ENCODE assay signal across 10 cellular contexts in the genomic region with DNA sequence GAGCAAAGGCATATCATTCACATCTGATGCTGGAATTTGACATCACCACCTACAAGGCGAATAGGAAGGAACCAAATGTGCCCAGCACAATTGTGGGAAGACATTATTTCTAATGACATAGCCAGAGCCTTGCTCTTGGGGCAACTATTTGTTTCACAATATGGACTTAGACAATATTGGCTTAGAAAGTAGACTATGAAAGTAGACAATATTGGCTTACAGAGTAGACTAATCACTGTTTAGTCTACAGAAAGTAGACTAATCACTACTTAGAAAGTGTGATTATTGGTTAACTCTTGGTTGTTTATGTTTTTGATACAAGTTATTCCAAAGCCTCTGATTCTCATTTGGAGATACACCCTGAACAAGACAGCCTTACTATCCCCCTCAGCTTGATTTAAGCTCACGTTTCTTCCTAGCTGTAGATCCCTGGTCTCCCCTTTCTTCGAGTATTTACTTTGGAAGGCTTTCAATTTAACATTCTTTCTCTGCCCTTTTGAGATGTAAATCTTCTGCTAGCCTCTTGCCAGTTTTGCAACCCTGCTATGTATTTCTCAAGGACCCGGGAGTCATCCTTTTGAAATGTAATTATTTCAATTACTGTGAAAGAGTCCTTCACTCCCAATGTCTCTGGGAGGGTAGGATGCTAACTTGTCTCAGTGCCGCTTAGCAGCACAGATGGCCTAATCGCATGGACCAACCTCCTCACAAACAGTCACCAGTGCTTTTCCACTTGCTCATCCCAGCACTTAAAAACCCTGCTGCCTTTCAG.
A peak's percentile ranks its signal among the peaks of the same experiment; 100 is the strongest.
DNase-seq lines count a peak whose midpoint lies in the region; ATAC-seq and TF ChIP-seq lines count a peak whose summit lies in the region.
"Had no signal": no experiment of that assay in that cellular context is flagged by ENCODE, and none has a peak within 500 bp of the region (broad histone marks: within the 10 kb centered on the region; RNA-seq: fewer than 3 reads in every experiment).

No MANE protein-coding gene starts in this region.

- H2AFZ ChIP-seq in fibroblast of lung (ENCODE audit: low read length) = no peak overlapping the region

- no peak for TF ChIP-seq CTCF in fibroblast of lung (conservative IDR thresholded peaks at IDR 0.05 in 1 of 2, IDR thresholded peaks at IDR 0.05 in 1 of 2; ENCODE audit: low read depth in 1 of 2, low read length in 2 of 2)
- no peak for TF ChIP-seq CTCF in omental fat pad (IDR thresholded peaks at IDR 0.05)

- ATAC-seq in omental fat pad (ENCODE audit: low FRiP score) = peak; percentile 83
- ATAC-seq in GM21717 (IDR thresholded peaks at IDR 0.05; ENCODE audit: unreplicated experiment) = no peak
- ATAC-seq: naive thymus-derived CD4-positive, alpha-beta T cell; sciatic nerve had no signal

- H3K79me2 ChIP-seq in fibroblast of lung (ENCODE audit: control insufficient read depth, insufficient read depth, low read length) = no peaks in the 10 kb centered on the region

- no peak overlapping the region for H3K27ac ChIP-seq in fibroblast of lung (ENCODE audit: insufficient read depth, low read length)

- peak; percentile 70 for DNase-seq in GM04503 (ENCODE audit: low read depth)
- peak; percentile 33 to 76 for DNase-seq in NCI-H524 (lab: John Stamatoyannopoulos, UW)
- DNase-seq in fibroblast of lung (ENCODE audit: low read depth in 2 of 2) = peak; percentile 80
- no peak for DNase-seq in omental fat pad (ENCODE audit: low spot score)
- no peak for DNase-seq in dedifferentiated amniotic fluid mesenchymal stem cell (ENCODE audit: extremely low spot score)
- no peak for DNase-seq in SIG-M5 (lab: John Stamatoyannopoulos, UW)
- DNase-seq: activated naive CD4-positive, alpha-beta T cell treated with anti-CD3 and anti-CD28 coated beads for 36 hours; naive thymus-derived CD4-positive, alpha-beta T cell had no signal

- no peaks in the 10 kb centered on the region for H4K20me1 ChIP-seq in fibroblast of lung (ENCODE audit: control insufficient read depth, extremely low read depth, insufficient read depth, low read length)

- no peak overlapping the region for H3K4me3 ChIP-seq in fibroblast of lung (replicated peaks in 1 of 4; ENCODE audit: control extremely low read depth in 1 of 4, insufficient read depth in 1 of 4, low read depth in 3 of 4, low read length in 4 of 4)

- H3K4me1 ChIP-seq in fibroblast of lung (ENCODE audit: control insufficient read depth, extremely low read depth, insufficient read depth, low read length) = no peaks in the 10 kb centered on the region

- no peak overlapping the region for H3K4me2 ChIP-seq in fibroblast of lung (ENCODE audit: extremely low read depth, insufficient read depth, low read length)

- no peak overlapping the region for H3K9ac ChIP-seq in fibroblast of lung (ENCODE audit: insufficient read depth, low read length)

- no peaks in the 10 kb centered on the region for H3K36me3 ChIP-seq in fibroblast of lung (ENCODE audit: control insufficient read depth, insufficient read depth, low read length)

- H3K9me3 ChIP-seq in fibroblast of lung (ENCODE audit: control insufficient read depth, insufficient read depth, low read depth, low read length) = no peaks in the 10 kb centered on the region

- H3K27me3 ChIP-seq in fibroblast of lung (ENCODE audit: control insufficient read depth, insufficient read depth, low read length) = no peaks in the 10 kb centered on the region

Comparison
In these comparisons a context has a peak if more than half of its experiments do, and no peak if none do; other contexts are left out.
1. DNase-seq: peak in GM04503 (single experiment), NCI-H524 (2 of 2) and fibroblast of lung (2 of 2); none in omental fat pad (single experiment), dedifferentiated amniotic fluid mesenchymal stem cell (single experiment) and SIG-M5 (single experiment).